17 cellular contexts compared by ENCODE assay signal in the genomic region with DNA sequence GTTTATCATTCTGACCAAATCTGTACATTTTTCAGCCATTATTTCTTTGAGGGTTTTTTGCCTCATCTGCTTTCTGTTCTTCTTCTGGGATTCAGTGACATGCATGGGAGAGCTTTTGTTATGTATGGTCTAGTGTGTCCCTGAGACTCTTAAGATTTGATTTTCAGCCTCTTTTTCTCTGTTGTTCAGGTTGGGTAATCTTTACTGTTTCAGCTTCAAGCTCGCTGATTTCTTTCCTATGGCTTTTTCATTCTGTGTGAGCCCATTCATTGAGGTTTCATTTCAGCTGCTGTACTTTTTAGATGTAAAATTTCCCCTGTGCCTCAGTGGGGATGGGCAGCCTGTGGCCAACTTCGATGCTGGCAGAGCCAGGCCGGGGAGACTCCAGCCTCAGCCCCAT. TPM values are rescaled to one million over a fixed set of nuclear protein-coding genes. Genes with fewer than 3 reads are reported as not detected.
DNase-seq lines count a peak whose midpoint lies in the region; ATAC-seq and TF ChIP-seq lines count a peak whose summit lies in the region.
"Had no signal": no experiment of that assay in that cellular context is flagged by ENCODE, and none has a peak within 500 bp of the region (broad histone marks: within the 10 kb centered on the region; RNA-seq: fewer than 3 reads in every experiment).

No MANE protein-coding gene starts in this region.

- H4K20me1 ChIP-seq in osteoblast (ENCODE audit: insufficient read depth, low read length): peaks cover 51% of the 10 kb centered on the region

- no peaks in the 10 kb centered on the region for H3K27me3 Mint-ChIP-seq in activated CD8-positive, alpha-beta T cell treated with anti-CD3 and anti-CD28 coated beads for 36 hours
- no peaks in the 10 kb centered on the region for H3K27me3 Mint-ChIP-seq in activated CD8-positive, alpha-beta T cell treated with anti-CD3 and anti-CD28 coated beads, Interleukin-2, amount 10 ng/mL, durations not matched to agents 7 days and 5 days (ENCODE audit: low read depth)
- no peaks in the 10 kb centered on the region for H3K27me3 Mint-ChIP-seq in activated naive CD8-positive, alpha-beta T cell

- H3K9me3 ChIP-seq in osteoblast (ENCODE audit: low read depth, low read length): no peaks in the 10 kb centered on the region
- H3K9me3 ChIP-seq: transverse colon had no signal

- H3K4me2 ChIP-seq in osteoblast (ENCODE audit: insufficient read depth, low read length): no peak overlapping the region

- H3K79me2 ChIP-seq in osteoblast (ENCODE audit: insufficient read depth, low read length): peaks cover 86% of the 10 kb centered on the region

- H3K27ac ChIP-seq in osteoblast (ENCODE audit: low read depth, low read length): no peak overlapping the region
- H3K27ac ChIP-seq: transverse colon, VCaP had no signal

- H2AFZ ChIP-seq in osteoblast (ENCODE audit: low read length): no peak overlapping the region

- peaks cover 44% of the 10 kb centered on the region for H3K4me1 Mint-ChIP-seq in activated CD8-positive, alpha-beta T cell treated with anti-CD3 and anti-CD28 coated beads for 36 hours (ENCODE audit: low read depth)
- peaks cover 37% of the 10 kb centered on the region for H3K4me1 Mint-ChIP-seq in activated CD8-positive, alpha-beta T cell treated with anti-CD3 and anti-CD28 coated beads, Interleukin-2, amount 10 ng/mL, durations not matched to agents 7 days and 5 days (ENCODE audit: low read depth)
- peaks cover 53% of the 10 kb centered on the region for H3K4me1 Mint-ChIP-seq in activated naive CD8-positive, alpha-beta T cell (ENCODE audit: low read depth)

- no peak for ATAC-seq in activated CD8-positive, alpha-beta T cell treated with anti-CD3 and anti-CD28 coated beads for 36 hours
- no peak for ATAC-seq in activated CD8-positive, alpha-beta T cell treated with anti-CD3 and anti-CD28 coated beads, Interleukin-2, amount 10 ng/mL, durations not matched to agents 7 days and 5 days
- peak; percentile 24 for ATAC-seq in GM19351 (IDR thresholded peaks at IDR 0.05; ENCODE audit: unreplicated experiment)
- ATAC-seq in HG03039 (IDR thresholded peaks at IDR 0.05; ENCODE audit: unreplicated experiment): no peak
- ATAC-seq: right cardiac atrium had no signal

- DNase-seq in activated CD8-positive, alpha-beta T cell treated with anti-CD3 and anti-CD28 coated beads for 36 hours: no peak
- DNase-seq in activated CD8-positive, alpha-beta T cell treated with anti-CD3 and anti-CD28 coated beads, Interleukin-2, amount 10 ng/mL, durations not matched to agents 7 days and 5 days: no peak
- DNase-seq in osteoblast (ENCODE audit: insufficient read length, low spot score, missing footprints) (peak; percentile 31), midbrain (lab: John Stamatoyannopoulos, UW) (no peak)
- DNase-seq in NK-92 treated with Interleukin-12 subunit alpha and Interleukin-12 subunit beta, amount 100 ng/mL, for 24 hours (lab: John Stamatoyannopoulos, UW): no peak
- DNase-seq: HCEC 1CT, NCI-H1048, NCI-H2029 treated with DMSO at 0.1 percent for 48 hours, NCI-H510A, T-helper 1 cell, transverse colon had no signal

- no peak overlapping the region for H3K4me3 ChIP-seq in osteoblast (ENCODE audit: insufficient read depth, low read length)
- H3K4me3 ChIP-seq: transverse colon had no signal

- peak overlapping the region; percentile 18 for H3K27ac Mint-ChIP-seq in activated CD8-positive, alpha-beta T cell treated with anti-CD3 and anti-CD28 coated beads for 36 hours
- H3K27ac Mint-ChIP-seq in activated CD8-positive, alpha-beta T cell treated with anti-CD3 and anti-CD28 coated beads, Interleukin-2, amount 10 ng/mL, durations not matched to agents 7 days and 5 days: no peak overlapping the region
- peak overlapping the region; percentile 72 for H3K27ac Mint-ChIP-seq in activated naive CD8-positive, alpha-beta T cell

- H3K4me1 ChIP-seq in osteoblast (ENCODE audit: insufficient read depth, low read length): peaks cover 8% of the 10 kb centered on the region

- CTCF ChIA-PET in activated CD8-positive, alpha-beta T cell treated with anti-CD3 and anti-CD28 coated beads for 36 hours (lab: Charles Lee): interaction anchor here (1.0 to 1.1 kb wide), 2 partner anchors 25 to 27 kb away, joined by 3 to 4 read pairs; no protein-coding TSS in a partner anchor
- CTCF ChIA-PET in activated CD8-positive, alpha-beta T cell treated with anti-CD3 and anti-CD28 coated beads, Interleukin-2, amount 10 ng/mL, durations not matched to agents 7 days and 5 days (lab: Charles Lee): no interaction called here

- H3K4me3 Mint-ChIP-seq in activated CD8-positive, alpha-beta T cell treated with anti-CD3 and anti-CD28 coated beads for 36 hours: no peak overlapping the region
- H3K4me3 Mint-ChIP-seq in activated CD8-positive, alpha-beta T cell treated with anti-CD3 and anti-CD28 coated beads, Interleukin-2, amount 10 ng/mL, durations not matched to agents 7 days and 5 days: no peak overlapping the region
- no peak overlapping the region for H3K4me3 Mint-ChIP-seq in activated naive CD8-positive, alpha-beta T cell
- H3K4me3 Mint-ChIP-seq: CD14-positive monocyte had no signal

- peaks cover 4% of the 10 kb centered on the region for H3K36me3 ChIP-seq in osteoblast (ENCODE audit: insufficient read depth, low read length)
- H3K36me3 ChIP-seq: transverse colon had no signal

- POLR2A ChIA-PET in activated CD8-positive, alpha-beta T cell treated with anti-CD3 and anti-CD28 coated beads for 36 hours (lab: Charles Lee): interaction anchor here (0.9 to 1.0 kb wide), 2 partner anchors 8 to 15 kb away, joined by 3 read pairs; no protein-coding TSS in a partner anchor
- POLR2A ChIA-PET in activated CD8-positive, alpha-beta T cell treated with anti-CD3 and anti-CD28 coated beads, Interleukin-2, amount 10 ng/mL, durations not matched to agents 7 days and 5 days (lab: Charles Lee): no interaction called here

- H3K9me3 Mint-ChIP-seq in activated CD8-positive, alpha-beta T cell treated with anti-CD3 and anti-CD28 coated beads for 36 hours: no peaks in the 10 kb centered on the region
- H3K9me3 Mint-ChIP-seq in activated CD8-positive, alpha-beta T cell treated with anti-CD3 and anti-CD28 coated beads, Interleukin-2, amount 10 ng/mL, durations not matched to agents 7 days and 5 days (ENCODE audit: insufficient read depth): no peaks in the 10 kb centered on the region
- H3K9me3 Mint-ChIP-seq in activated naive CD8-positive, alpha-beta T cell (ENCODE audit: low read depth): no peaks in the 10 kb centered on the region
- H3K9me3 Mint-ChIP-seq: CD14-positive monocyte had no signal

- TF ChIP-seq CTCF in activated CD8-positive, alpha-beta T cell treated with anti-CD3 and anti-CD28 coated beads for 36 hours (IDR thresholded peaks at IDR 0.05): no peak
- no peak for TF ChIP-seq CTCF in osteoblast (IDR thresholded peaks at IDR 0.05; ENCODE audit: extremely low read depth, low read depth, low read length)

- intact Hi-C loops in activated CD8-positive, alpha-beta T cell treated with anti-CD3 and anti-CD28 coated beads for 36 hours (cut with micrococcal nuclease): no loop called here

- H3K27me3 ChIP-seq in osteoblast (ENCODE audit: insufficient read depth, low read length): no peaks in the 10 kb centered on the region
- H3K27me3 ChIP-seq: transverse colon had no signal

- peaks cover 11% of the 10 kb centered on the region for H3K36me3 Mint-ChIP-seq in activated CD8-positive, alpha-beta T cell treated with anti-CD3 and anti-CD28 coated beads for 36 hours (ENCODE audit: low read depth)
- peaks cover 8% of the 10 kb centered on the region for H3K36me3 Mint-ChIP-seq in activated CD8-positive, alpha-beta T cell treated with anti-CD3 and anti-CD28 coated beads, Interleukin-2, amount 10 ng/mL, durations not matched to agents 7 days and 5 days (ENCODE audit: low read depth)
- no peaks in the 10 kb centered on the region for H3K36me3 Mint-ChIP-seq in activated naive CD8-positive, alpha-beta T cell

RNA-seq across cellular contexts. Expression of a gene that starts 38.1 kb away (rescaled TPM):
- 10 to 100 TPM; 38.5 to 39.6 TPM for total RNA-seq in activated CD8-positive, alpha-beta T cell treated with anti-CD3 and anti-CD28 coated beads for 36 hours
- 10 to 100 TPM; 26.8 to 28.5 TPM for total RNA-seq in activated CD8-positive, alpha-beta T cell treated with anti-CD3 and anti-CD28 coated beads, Interleukin-2, amount 10 ng/mL, durations not matched to agents 7 days and 5 days
- total RNA-seq in osteoblast: 26.2 and 31.8 TPM in 2 replicates

RNA-seq across cellular contexts. Expression of a gene that starts 55.2 kb away (rescaled TPM):
- total RNA-seq in activated CD8-positive, alpha-beta T cell treated with anti-CD3 and anti-CD28 coated beads for 36 hours: 10 to 100 TPM; 21.2 to 21.3 TPM
- 10 to 100 TPM; 47.3 to 55.0 TPM for total RNA-seq in activated CD8-positive, alpha-beta T cell treated with anti-CD3 and anti-CD28 coated beads, Interleukin-2, amount 10 ng/mL, durations not matched to agents 7 days and 5 days
- 63.9 and 73.1 TPM in 2 replicates for total RNA-seq in osteoblast
